ENCODE assay signal across 23 cellular contexts in the genomic region with DNA sequence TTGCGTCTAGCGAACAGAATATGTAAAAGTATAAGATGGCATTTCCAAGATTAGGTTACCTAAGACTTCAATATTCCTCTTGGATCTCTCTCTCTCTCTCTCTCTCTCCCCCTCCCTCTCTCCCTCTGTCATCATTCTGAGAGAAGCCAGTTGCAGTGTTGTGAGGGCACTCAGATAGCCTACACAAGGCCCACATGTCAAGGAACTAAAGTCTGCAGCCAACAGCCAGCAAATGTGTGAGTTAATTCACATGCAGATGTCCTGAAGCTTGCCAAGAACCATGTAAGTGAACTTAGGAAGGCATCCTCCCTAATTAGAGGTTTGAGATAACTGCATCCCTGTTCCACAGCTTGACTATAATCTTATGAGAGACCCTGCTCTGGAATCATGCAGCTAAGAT.
"Had no signal": no experiment of that assay in that cellular context is flagged by ENCODE, and none has a peak within 500 bp of the region (broad histone marks: within the 10 kb centered on the region; RNA-seq: fewer than 3 reads in every experiment).

No MANE protein-coding gene starts in this region.

- H3K79me2 ChIP-seq: hepatocyte had no signal

- ATAC-seq: effector memory CD8-positive, alpha-beta T cell; gastroesophageal sphincter; left cardiac atrium; left ventricle myocardium superior; right cardiac atrium had no signal

- DNase-seq: activated CD4-positive, alpha-beta memory T cell treated with anti-CD3 and anti-CD28 coated beads, Interleukin-2, amount 10 ng/mL, durations not matched to agents 7 days and 5 days; activated CD4-positive, alpha-beta T cell treated with anti-CD3 and anti-CD28 coated beads for 1 hour; activated CD4-positive, alpha-beta T cell treated with anti-CD3 and anti-CD28 coated beads, Interleukin-2, amount 10 ng/mL, durations not matched to agents 7 days and 5 days; activated CD8-positive, alpha-beta memory T cell treated with anti-CD3 and anti-CD28 coated beads, Interleukin-2, amount 50 U/mL, for 48 hours; activated gamma-delta T cell; activated naive CD4-positive, alpha-beta T cell treated with anti-CD3 and anti-CD28 coated beads, Interleukin-2, amount 10 ng/mL, durations not matched to agents 7 days and 5 days; activated naive CD8-positive, alpha-beta T cell treated with anti-CD3 and anti-CD28 coated beads, Interleukin-2, amount 10 ng/mL, durations not matched to agents 7 days and 5 days; activated T-cell treated with anti-CD3 and anti-CD28 coated beads, Interleukin-2, amount 50 U/mL, for 24 hours; amniotic stem cell; brain microvascular endothelial cell; effector memory CD8-positive, alpha-beta T cell; left cardiac atrium; left ventricle myocardium superior; right cardiac atrium; stimulated activated CD4-positive, alpha-beta T cell treated with anti-CD3 and anti-CD28 coated beads, Interleukin-12 subunit alpha, Interleukin-12 subunit beta, amount 100 ng/mL, for 4 hours; stimulated activated CD4-positive, alpha-beta T cell treated with anti-CD3 and anti-CD28 coated beads, Interleukin-4, amount 100 ng/mL, for 1 hour; T-helper 2 cell; upper lobe of left lung had no signal

- H3K27me3 ChIP-seq: brain microvascular endothelial cell, gastroesophageal sphincter, hepatocyte, upper lobe of left lung, vagina had no signal

- H3K4me1 ChIP-seq: gastroesophageal sphincter, upper lobe of left lung, vagina had no signal

- H3K4me2 ChIP-seq: hepatocyte had no signal

- H3K27ac ChIP-seq: brain microvascular endothelial cell, coronary artery, gastroesophageal sphincter, hepatocyte, thoracic aorta, upper lobe of left lung, vagina had no signal

- H3K9me3 ChIP-seq: gastroesophageal sphincter, thoracic aorta, upper lobe of left lung, vagina had no signal

- H3K36me3 ChIP-seq: brain microvascular endothelial cell, gastroesophageal sphincter, thoracic aorta, upper lobe of left lung, vagina had no signal

- H3K4me3 ChIP-seq: coronary artery, gastroesophageal sphincter, hepatocyte, thoracic aorta, upper lobe of left lung, vagina had no signal
